ENCODE assay signal across 8 cellular contexts in genomic region chr4:73740353-73740778, GRCh38. TPM values are rescaled to one million over a fixed set of nuclear protein-coding genes. Genes with fewer than 3 reads are reported as not detected.
DNase-seq lines count a peak whose midpoint lies in the region; TF ChIP-seq lines count a peak whose summit lies in the region.

Gene CXCL8, plus strand, starts transcription at chr4:73740569. Its CDS starts 90 bp downstream, at chr4:73740659.

- peak within 1 kb of the TSS; percentile 2 for H3K4me3 ChIP-seq in fibroblast of mammary gland (ENCODE audit: control insufficient read depth, low read depth, low read length)

- DNase-seq in Daoy (ENCODE audit: low read depth) (peak; percentile 88), HS-5 (ENCODE audit: low read depth) (peak; percentile 75), SIG-M5 treated with dmso at 0.1 percent for 504 hours (lab: John Stamatoyannopoulos, UW; ENCODE audit: unreplicated experiment) (peak; percentile 88), fibroblast of mammary gland (ENCODE audit: low read depth) (peak; percentile 88), pons (ENCODE audit: low spot score) (peak; percentile 87), T-helper 2 cell (no peak), iPS-NIHi11 (ENCODE audit: low spot score) (no peak)
- DNase-seq in stimulated activated CD4-positive, alpha-beta T cell treated with anti-CD3 and anti-CD28 coated beads, Interleukin-4, amount 100 ng/mL, for 1 hour, result no peak

- no peak for TF ChIP-seq CTCF in fibroblast of mammary gland (conservative IDR thresholded peaks at IDR 0.05; ENCODE audit: control insufficient read depth, insufficient read depth, low read depth, low read length)

RNA-seq across cellular contexts. Expression of gene CXCL8, which starts in this region (rescaled TPM):
- total RNA-seq in Daoy (2014; rRNA removed; shearing (Covaris generic)), result 166 and 198 TPM in 2 replicates

Comparison
In these comparisons a context has a peak if more than half of its experiments do, and no peak if none do; other contexts are left out.
1. DNase-seq: peak in Daoy (single experiment), HS-5 (single experiment), SIG-M5 treated with dmso at 0.1 percent for 504 hours (single experiment), fibroblast of mammary gland (single experiment) and pons (single experiment); none in stimulated activated CD4-positive, alpha-beta T cell treated with anti-CD3 and anti-CD28 coated beads, Interleukin-4, amount 100 ng/mL, for 1 hour (single experiment), T-helper 2 cell (0 of 5) and iPS-NIHi11 (single experiment).